Comparison of ENCODE assay signal across 8 cellular contexts in genomic region chr17:67996301-67997171, GRCh38. TPM values are rescaled to one million over a fixed set of nuclear protein-coding genes. Genes with fewer than 3 reads are reported as not detected.
DNase-seq lines count a peak whose midpoint lies in the region; ATAC-seq and TF ChIP-seq lines count a peak whose summit lies in the region.
"Not testable (repeated sequence)": the region's sequence is repeated elsewhere in the genome, so short reads cannot be mapped to it uniquely, and the experiment has no call there.

Gene C17orf58, minus strand, starts transcription at chr17:67996469. Its CDS starts 271 bp downstream, at chr17:67996198.

- CTCF ChIA-PET in activated naive CD4-positive, alpha-beta T cell treated with anti-CD3 and anti-CD28 coated beads, Interleukin-2, amount 10 ng/mL, durations not matched to agents 7 days and 5 days (lab: Charles Lee), result interaction anchor here (0.8 to 1.7 kb wide), 2 partner anchors 15 kb away, joined by 3 to 5 read pairs; no protein-coding TSS in a partner anchor

- peaks cover 32% of the 10 kb centered on the region for H3K4me1 Mint-ChIP-seq in activated naive CD4-positive, alpha-beta T cell treated with anti-CD3 and anti-CD28 coated beads, Interleukin-2, amount 10 ng/mL, durations not matched to agents 7 days and 5 days
- peaks cover 24% of the 10 kb centered on the region in 2 donors for H3K4me1 Mint-ChIP-seq in effector memory CD8-positive, alpha-beta T cell (ENCODE audit: low read depth in 2 of 2)
- peaks cover 32% of the 10 kb centered on the region for H3K4me1 Mint-ChIP-seq in neural crest cell
- H3K4me1 Mint-ChIP-seq in stimulated activated memory B cell treated with anti-CD40 and anti-IgM and Interleukin-4, amounts not matched to agents 10 μg/mL and 1 μg/mL and 100 μg/mL, for 72 hours, result peaks cover 36% of the 10 kb centered on the region

- not testable (repeated sequence) for H3K9me3 Mint-ChIP-seq in activated naive CD4-positive, alpha-beta T cell treated with anti-CD3 and anti-CD28 coated beads, Interleukin-2, amount 10 ng/mL, durations not matched to agents 7 days and 5 days; effector memory CD8-positive, alpha-beta T cell; neural crest cell; stimulated activated memory B cell treated with anti-CD40 and anti-IgM and Interleukin-4, amounts not matched to agents 10 μg/mL and 1 μg/mL and 100 μg/mL, for 72 hours

- peaks cover 67% of the 10 kb centered on the region for H3K27me3 Mint-ChIP-seq in activated naive CD4-positive, alpha-beta T cell treated with anti-CD3 and anti-CD28 coated beads, Interleukin-2, amount 10 ng/mL, durations not matched to agents 7 days and 5 days
- H3K27me3 Mint-ChIP-seq in effector memory CD8-positive, alpha-beta T cell, result peaks cover 9 to 16% of the 10 kb centered on the region in 2 donors
- peaks cover 27% of the 10 kb centered on the region for H3K27me3 Mint-ChIP-seq in neural crest cell (ENCODE audit: low read depth)
- H3K27me3 Mint-ChIP-seq in stimulated activated memory B cell treated with anti-CD40 and anti-IgM and Interleukin-4, amounts not matched to agents 10 μg/mL and 1 μg/mL and 100 μg/mL, for 72 hours, result peaks cover 10% of the 10 kb centered on the region

- not testable (repeated sequence) for H3K9me3 ChIP-seq in HAP-1; iPS-18c (ENCODE audit: control insufficient read depth, insufficient read depth, low read length)

- DNase-seq in AG20443 (ENCODE audit: low spot score) (peak; percentile 16), HAP-1 (ENCODE audit: low spot score in 2 of 2) (peak in 1 of 2 experiments; percentile 41)
- DNase-seq in RPMI7951 (ENCODE audit: low read depth); activated naive CD4-positive, alpha-beta T cell treated with anti-CD3 and anti-CD28 coated beads, Interleukin-2, amount 10 ng/mL, durations not matched to agents 7 days and 5 days; effector memory CD8-positive, alpha-beta T cell; neural crest cell (ENCODE audit: low read depth, low spot score): not testable (repeated sequence)

- not testable (repeated sequence) for H3K36me3 ChIP-seq in HAP-1 (replicated peaks)

- H3K4me3 ChIP-seq in HAP-1 (peak within 1 kb of the TSS; percentile 35), iPS-18c (ENCODE audit: insufficient read depth, low read depth, low read length) (peak within 1 kb of the TSS; percentile 46; the same call in 1 of the 2 replicates)

- not testable (repeated sequence) for H3K27me3 ChIP-seq in HAP-1 (ENCODE audit: low read depth)

- not testable (repeated sequence) for TF ChIP-seq CTCF in neural crest cell (conservative IDR thresholded peaks at IDR 0.05)

- in situ Hi-C loops in HAP-1 (cut with MboI; ENCODE audit: low sequenced_read_pairs), result loop anchor here (25.0 kb wide), 1 partner anchor 766 kb away; no protein-coding TSS in a partner anchor

- H3K4me1 ChIP-seq in HAP-1, result peaks cover 23% of the 10 kb centered on the region

- peak within 1 kb of the TSS; percentile 69 for H3K4me3 Mint-ChIP-seq in activated naive CD4-positive, alpha-beta T cell treated with anti-CD3 and anti-CD28 coated beads, Interleukin-2, amount 10 ng/mL, durations not matched to agents 7 days and 5 days
- peak within 1 kb of the TSS; percentile 88 to 89 for H3K4me3 Mint-ChIP-seq in effector memory CD8-positive, alpha-beta T cell
- H3K4me3 Mint-ChIP-seq in neural crest cell, result peak within 1 kb of the TSS; percentile 90
- H3K4me3 Mint-ChIP-seq in stimulated activated memory B cell treated with anti-CD40 and anti-IgM and Interleukin-4, amounts not matched to agents 10 μg/mL and 1 μg/mL and 100 μg/mL, for 72 hours, result peak within 1 kb of the TSS; percentile 78

- peak within 1 kb of the TSS; percentile 2 for H3K27ac Mint-ChIP-seq in activated naive CD4-positive, alpha-beta T cell treated with anti-CD3 and anti-CD28 coated beads, Interleukin-2, amount 10 ng/mL, durations not matched to agents 7 days and 5 days
- H3K27ac Mint-ChIP-seq in effector memory CD8-positive, alpha-beta T cell, result peak within 1 kb of the TSS; percentile 49 to 79
- H3K27ac Mint-ChIP-seq in neural crest cell (ENCODE audit: unreplicated experiment), result peak within 1 kb of the TSS; percentile 8
- peak within 1 kb of the TSS; percentile 40 for H3K27ac Mint-ChIP-seq in stimulated activated memory B cell treated with anti-CD40 and anti-IgM and Interleukin-4, amounts not matched to agents 10 μg/mL and 1 μg/mL and 100 μg/mL, for 72 hours

- H3K36me3 Mint-ChIP-seq in activated naive CD4-positive, alpha-beta T cell treated with anti-CD3 and anti-CD28 coated beads, Interleukin-2, amount 10 ng/mL, durations not matched to agents 7 days and 5 days; neural crest cell (ENCODE audit: low read depth); stimulated activated memory B cell treated with anti-CD40 and anti-IgM and Interleukin-4, amounts not matched to agents 10 μg/mL and 1 μg/mL and 100 μg/mL, for 72 hours: not testable (repeated sequence)
- H3K36me3 Mint-ChIP-seq in effector memory CD8-positive, alpha-beta T cell (ENCODE audit: insufficient read depth), result peaks cover 16% of the 10 kb centered on the region

- ATAC-seq in effector memory CD8-positive, alpha-beta T cell (replicated peaks); stimulated activated memory B cell treated with anti-CD40 and anti-IgM and Interleukin-4, amounts not matched to agents 10 μg/mL and 1 μg/mL and 100 μg/mL, for 72 hours: not testable (repeated sequence)

RNA-seq across cellular contexts. Expression of gene C17orf58, which starts in this region (rescaled TPM):
- 23.8 and 36.3 TPM in 2 replicates for total RNA-seq in RPMI7951 (2014; rRNA removed; shearing (Covaris generic))
- total RNA-seq in neural crest cell, result 16.4 and 18.9 TPM in 2 replicates

Comparison
In these comparisons a context has a peak if more than half of its experiments do, and no peak if none do; other contexts are left out.
1. H3K27ac Mint-ChIP-seq: peak in every context shown above with its lines; median percentile 64 in effector memory CD8-positive, alpha-beta T cell; 40 in stimulated activated memory B cell treated with anti-CD40 and anti-IgM and Interleukin-4, amounts not matched to agents 10 μg/mL and 1 μg/mL and 100 μg/mL, for 72 hours; 8 in neural crest cell; 2 in activated naive CD4-positive, alpha-beta T cell treated with anti-CD3 and anti-CD28 coated beads, Interleukin-2, amount 10 ng/mL, durations not matched to agents 7 days and 5 days.